ENCODE assay signal across 9 cellular contexts in genomic region chr9:133979124-133979920, GRCh38. TPM values are rescaled to one million over a fixed set of nuclear protein-coding genes. Genes with fewer than 3 reads are reported as not detected.
DNase-seq lines count a peak whose midpoint lies in the region; ATAC-seq lines count a peak whose summit lies in the region.
"Had no signal": no experiment of that assay in that cellular context is flagged by ENCODE, and none has a peak within 500 bp of the region (broad histone marks: within the 10 kb centered on the region; RNA-seq: fewer than 3 reads in every experiment).

No MANE protein-coding gene starts in this region.

- no peaks in the 10 kb centered on the region for H3K36me3 Mint-ChIP-seq in natural killer cell treated with Interleukin-12 subunit alpha and Interleukin-12 subunit beta and Interleukin-15 and Interleukin-18, amount 100 ng/mL, for 72 hours
- H3K36me3 Mint-ChIP-seq in activated T-helper 1 cell treated with anti-CD3 and anti-CD28 coated beads, Interleukin-12 subunit alpha, Interleukin-12 subunit beta, Interleukin-2, Interleukin-4 antibody, amounts not matched to agents 30 ng/mL and 10 ng/mL and 1 ng/mL, durations not matched to agents 14 hours and 24 hours and 36 hours (ENCODE audit: low read depth), result no peaks in the 10 kb centered on the region

- no peaks in the 10 kb centered on the region for H3K9me3 Mint-ChIP-seq in natural killer cell treated with Interleukin-12 subunit alpha and Interleukin-12 subunit beta and Interleukin-15 and Interleukin-18, amount 100 ng/mL, for 72 hours
- no peaks in the 10 kb centered on the region for H3K9me3 Mint-ChIP-seq in activated T-helper 1 cell treated with anti-CD3 and anti-CD28 coated beads, Interleukin-12 subunit alpha, Interleukin-12 subunit beta, Interleukin-2, Interleukin-4 antibody, amounts not matched to agents 30 ng/mL and 10 ng/mL and 1 ng/mL, durations not matched to agents 14 hours and 24 hours and 36 hours

- no peak overlapping the region for H3K4me3 Mint-ChIP-seq in natural killer cell treated with Interleukin-12 subunit alpha and Interleukin-12 subunit beta and Interleukin-15 and Interleukin-18, amount 100 ng/mL, for 72 hours
- H3K4me3 Mint-ChIP-seq in activated T-helper 1 cell treated with anti-CD3 and anti-CD28 coated beads, Interleukin-12 subunit alpha, Interleukin-12 subunit beta, Interleukin-2, Interleukin-4 antibody, amounts not matched to agents 30 ng/mL and 10 ng/mL and 1 ng/mL, durations not matched to agents 14 hours and 24 hours and 36 hours, result no peak overlapping the region

- H3K27ac Mint-ChIP-seq in natural killer cell treated with Interleukin-12 subunit alpha and Interleukin-12 subunit beta and Interleukin-15 and Interleukin-18, amount 100 ng/mL, for 72 hours, result no peak overlapping the region
- H3K27ac Mint-ChIP-seq in activated T-helper 1 cell treated with anti-CD3 and anti-CD28 coated beads, Interleukin-12 subunit alpha, Interleukin-12 subunit beta, Interleukin-2, Interleukin-4 antibody, amounts not matched to agents 30 ng/mL and 10 ng/mL and 1 ng/mL, durations not matched to agents 14 hours and 24 hours and 36 hours, result no peak overlapping the region

- intact Hi-C loops in activated T-helper 1 cell treated with anti-CD3 and anti-CD28 coated beads, Interleukin-12 subunit alpha, Interleukin-12 subunit beta, Interleukin-2, Interleukin-4 antibody, amounts not matched to agents 30 ng/mL and 10 ng/mL and 1 ng/mL, durations not matched to agents 14 hours and 24 hours and 36 hours (cut with micrococcal nuclease), result no loop called here

- ATAC-seq in HG03103 (IDR thresholded peaks at IDR 0.05; ENCODE audit: low read depth, unreplicated experiment), result peak; percentile 52
- no peak for ATAC-seq in natural killer cell treated with Interleukin-12 subunit alpha and Interleukin-12 subunit beta and Interleukin-15 and Interleukin-18, amount 100 ng/mL, for 72 hours
- ATAC-seq in HG02870 (IDR thresholded peaks at IDR 0.05; ENCODE audit: unreplicated experiment), result no peak
- no peak for ATAC-seq in HG03280 (IDR thresholded peaks at IDR 0.05; ENCODE audit: unreplicated experiment)

- peak; percentile 85 for DNase-seq in ELF-1 (ENCODE audit: low read depth, low spot score)
- DNase-seq in epidermal melanocyte (ENCODE audit: insufficient read length, low spot score), result peak; percentile 45
- DNase-seq in natural killer cell treated with Interleukin-12 subunit alpha and Interleukin-12 subunit beta and Interleukin-15 and Interleukin-18, amount 100 ng/mL, for 72 hours (ENCODE audit: low spot score), result peak; percentile 54
- no peak for DNase-seq in activated T-helper 1 cell treated with anti-CD3 and anti-CD28 coated beads, Interleukin-12 subunit alpha, Interleukin-12 subunit beta, Interleukin-2, Interleukin-4 antibody, amounts not matched to agents 30 ng/mL and 10 ng/mL and 1 ng/mL, durations not matched to agents 14 hours and 24 hours and 36 hours (ENCODE audit: low spot score)
- DNase-seq in T-helper 9 cell, result no peak
- DNase-seq: DMS153 had no signal

- H3K4me1 Mint-ChIP-seq in natural killer cell treated with Interleukin-12 subunit alpha and Interleukin-12 subunit beta and Interleukin-15 and Interleukin-18, amount 100 ng/mL, for 72 hours (ENCODE audit: low read depth in 2 of 2), result no peaks in the 10 kb centered on the region
- no peaks in the 10 kb centered on the region for H3K4me1 Mint-ChIP-seq in activated T-helper 1 cell treated with anti-CD3 and anti-CD28 coated beads, Interleukin-12 subunit alpha, Interleukin-12 subunit beta, Interleukin-2, Interleukin-4 antibody, amounts not matched to agents 30 ng/mL and 10 ng/mL and 1 ng/mL, durations not matched to agents 14 hours and 24 hours and 36 hours (ENCODE audit: low read depth)

- H3K27me3 Mint-ChIP-seq in natural killer cell treated with Interleukin-12 subunit alpha and Interleukin-12 subunit beta and Interleukin-15 and Interleukin-18, amount 100 ng/mL, for 72 hours, result no peaks in the 10 kb centered on the region
- H3K27me3 Mint-ChIP-seq in activated T-helper 1 cell treated with anti-CD3 and anti-CD28 coated beads, Interleukin-12 subunit alpha, Interleukin-12 subunit beta, Interleukin-2, Interleukin-4 antibody, amounts not matched to agents 30 ng/mL and 10 ng/mL and 1 ng/mL, durations not matched to agents 14 hours and 24 hours and 36 hours (ENCODE audit: insufficient read depth), result peaks cover 2% of the 10 kb centered on the region

RNA-seq across cellular contexts. Expression of gene VAV2, which starts 12.8 kb away (rescaled TPM):
- 1 to 10 TPM; 1.9 to 6.7 TPM for total RNA-seq in natural killer cell treated with Interleukin-12 subunit alpha and Interleukin-12 subunit beta and Interleukin-15 and Interleukin-18, amount 100 ng/mL, for 72 hours
- total RNA-seq in activated T-helper 1 cell treated with anti-CD3 and anti-CD28 coated beads, Interleukin-12 subunit alpha, Interleukin-12 subunit beta, Interleukin-2, Interleukin-4 antibody, amounts not matched to agents 30 ng/mL and 10 ng/mL and 1 ng/mL, durations not matched to agents 14 hours and 24 hours and 36 hours, result 5.4 and 5.8 TPM in 2 replicates

RNA-seq across cellular contexts. Expression of gene BRD3OS, which starts 46.0 kb away (rescaled TPM):
- 10 to 100 TPM in 1 of 2 donors, 1 to 10 TPM in 1; 9.6 to 10.7 TPM for total RNA-seq in natural killer cell treated with Interleukin-12 subunit alpha and Interleukin-12 subunit beta and Interleukin-15 and Interleukin-18, amount 100 ng/mL, for 72 hours
- total RNA-seq in activated T-helper 1 cell treated with anti-CD3 and anti-CD28 coated beads, Interleukin-12 subunit alpha, Interleukin-12 subunit beta, Interleukin-2, Interleukin-4 antibody, amounts not matched to agents 30 ng/mL and 10 ng/mL and 1 ng/mL, durations not matched to agents 14 hours and 24 hours and 36 hours, result 12.3 and 14.5 TPM in 2 replicates

Comparison
In these comparisons a context has a peak if more than half of its experiments do, and no peak if none do; other contexts are left out.
1. DNase-seq: peak in ELF-1 (single experiment), epidermal melanocyte (single experiment) and natural killer cell treated with Interleukin-12 subunit alpha and Interleukin-12 subunit beta and Interleukin-15 and Interleukin-18, amount 100 ng/mL, for 72 hours (single experiment); none in activated T-helper 1 cell treated with anti-CD3 and anti-CD28 coated beads, Interleukin-12 subunit alpha, Interleukin-12 subunit beta, Interleukin-2, Interleukin-4 antibody, amounts not matched to agents 30 ng/mL and 10 ng/mL and 1 ng/mL, durations not matched to agents 14 hours and 24 hours and 36 hours (single experiment) and T-helper 9 cell (single experiment).